In genomic region chr12:53274445-53274844, GRCh38 we compare ENCODE assay signal across 14 cellular contexts.
"Had no signal": no experiment of that assay in that cellular context is flagged by ENCODE, and none has a peak within 500 bp of the region (broad histone marks: within the 10 kb centered on the region; RNA-seq: fewer than 3 reads in every experiment).

No MANE protein-coding gene starts in this region.

- H3K27me3 ChIP-seq: left lung, spleen, thyroid gland had no signal

- H3K9me3 ChIP-seq: left lung, spleen, thyroid gland had no signal

- H3K36me3 ChIP-seq: thyroid gland had no signal

- H3K4me3 Mint-ChIP-seq: activated naive CD8-positive, alpha-beta T cell; activated T-helper 1 cell treated with anti-CD3 and anti-CD28 coated beads, Interleukin-12 subunit alpha, Interleukin-12 subunit beta, Interleukin-2, Interleukin-4 antibody, amounts not matched to agents 30 ng/mL and 10 ng/mL and 1 ng/mL, durations not matched to agents 14 hours and 24 hours and 36 hours; nephron; stimulated activated naive B cell treated with anti-CD40 and anti-IgM and Interleukin-4, amounts not matched to agents 10 μg/mL and 1 μg/mL and 100 μg/mL, for 72 hours had no signal

- H3K27ac ChIP-seq: left lung, spleen, thyroid gland had no signal

- H3K9me3 Mint-ChIP-seq: activated T-helper 1 cell treated with anti-CD3 and anti-CD28 coated beads, Interleukin-12 subunit alpha, Interleukin-12 subunit beta, Interleukin-2, Interleukin-4 antibody, amounts not matched to agents 30 ng/mL and 10 ng/mL and 1 ng/mL, durations not matched to agents 14 hours and 24 hours and 36 hours; nephron; stimulated activated naive B cell treated with anti-CD40 and anti-IgM and Interleukin-4, amounts not matched to agents 10 μg/mL and 1 μg/mL and 100 μg/mL, for 72 hours had no signal

- H3K4me3 ChIP-seq: left lung, spleen, thyroid gland had no signal

- H3K27ac Mint-ChIP-seq: activated naive CD8-positive, alpha-beta T cell; activated T-helper 1 cell treated with anti-CD3 and anti-CD28 coated beads, Interleukin-12 subunit alpha, Interleukin-12 subunit beta, Interleukin-2, Interleukin-4 antibody, amounts not matched to agents 30 ng/mL and 10 ng/mL and 1 ng/mL, durations not matched to agents 14 hours and 24 hours and 36 hours; nephron; stimulated activated naive B cell treated with anti-CD40 and anti-IgM and Interleukin-4, amounts not matched to agents 10 μg/mL and 1 μg/mL and 100 μg/mL, for 72 hours had no signal

- ATAC-seq: left lung; stimulated activated naive B cell treated with anti-CD40 and anti-IgM and Interleukin-4, amounts not matched to agents 10 μg/mL and 1 μg/mL and 100 μg/mL, for 72 hours had no signal

- DNase-seq: activated CD4-positive, alpha-beta T cell treated with anti-CD3 and anti-CD28 coated beads, Interleukin-2, amount 50 U/mL, for 1 hour; effector CD4-positive, alpha-beta T cell; foreskin melanocyte; midbrain; nucleus accumbens; spleen; stimulated activated naive B cell treated with anti-CD40 and anti-IgM and Interleukin-4, amounts not matched to agents 10 μg/mL and 1 μg/mL and 100 μg/mL, for 72 hours; SW 1271; T1000; thyroid gland had no signal

- H3K27me3 Mint-ChIP-seq: activated naive CD8-positive, alpha-beta T cell; stimulated activated naive B cell treated with anti-CD40 and anti-IgM and Interleukin-4, amounts not matched to agents 10 μg/mL and 1 μg/mL and 100 μg/mL, for 72 hours had no signal
